In the genomic region with DNA sequence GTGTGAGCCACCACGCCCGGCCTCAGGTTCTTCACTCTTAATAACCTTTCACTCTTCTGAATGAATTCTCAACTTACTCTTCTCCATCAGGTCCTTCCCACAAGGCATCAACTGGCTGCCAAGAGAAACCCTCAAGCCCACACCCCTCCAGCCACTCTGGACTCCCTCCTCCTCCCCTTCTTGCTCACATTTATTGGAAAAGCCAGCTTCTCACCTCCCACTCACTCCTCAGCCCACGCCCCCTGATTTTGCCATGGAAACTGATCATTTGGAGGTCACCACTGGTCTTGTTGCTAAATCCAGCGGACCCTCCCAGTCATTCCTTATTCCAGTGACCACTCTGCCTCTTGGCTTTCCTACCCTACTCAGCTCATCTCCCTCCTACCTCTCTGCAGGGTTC, we compare ENCODE assay signal across 29 cellular contexts. TPM values are rescaled to one million over a fixed set of nuclear protein-coding genes. Genes with fewer than 3 reads are reported as not detected.
"Had no signal": no experiment of that assay in that cellular context is flagged by ENCODE, and none has a peak within 500 bp of the region (broad histone marks: within the 10 kb centered on the region; RNA-seq: fewer than 3 reads in every experiment).

No MANE protein-coding gene starts in this region.

- H3K4me1 Mint-ChIP-seq: neural crest cell; stimulated activated naive CD8-positive, alpha-beta T cell treated with anti-CD3 and anti-CD28 coated beads, Interleukin-15, amount 100 ng/mL, for 72 hours had no signal

- H3K9me3 Mint-ChIP-seq: nephron; neural crest cell; stimulated activated memory B cell treated with anti-CD40 and anti-IgM and Interleukin-4, amounts not matched to agents 10 μg/mL and 1 μg/mL and 100 μg/mL, for 72 hours; stimulated activated naive CD8-positive, alpha-beta T cell treated with anti-CD3 and anti-CD28 coated beads, Interleukin-15, amount 100 ng/mL, for 72 hours had no signal

- H3K9me3 ChIP-seq: left lung, lower lobe of right lung, mucosa of descending colon, pancreas, right atrium auricular region, right lobe of liver, tibial nerve, uterus had no signal

- H3K4me3 ChIP-seq: left lung, lower lobe of right lung, mucosa of descending colon, pancreas, right atrium auricular region, right lobe of liver, smooth muscle cell, tibial nerve, uterus had no signal

- H3K4me2 ChIP-seq: smooth muscle cell had no signal

- H3K4me3 Mint-ChIP-seq: naive thymus-derived CD4-positive, alpha-beta T cell; nephron; neural crest cell; stimulated activated memory B cell treated with anti-CD40 and anti-IgM and Interleukin-4, amounts not matched to agents 10 μg/mL and 1 μg/mL and 100 μg/mL, for 72 hours; stimulated activated naive CD8-positive, alpha-beta T cell treated with anti-CD3 and anti-CD28 coated beads, Interleukin-15, amount 100 ng/mL, for 72 hours; type B pancreatic cell had no signal

- DNase-seq: hippocampal formation; kidney glomerular epithelial cell; left colon; left lung; lower lobe of right lung; mesendoderm; midbrain; mucosa of descending colon; naive thymus-derived CD4-positive, alpha-beta T cell; nucleus accumbens; pancreas; right lobe of liver; stimulated activated CD4-positive, alpha-beta T cell treated with anti-CD3 and anti-CD28 coated beads, Interleukin-1b, Interleukin-23, amount 100 ng/mL, for 48 hours; stimulated activated CD4-positive, alpha-beta T cell treated with anti-CD3 and anti-CD28 coated beads, Interleukin-2, amount 100 ng/mL, for 48 hours; stimulated activated CD4-positive, alpha-beta T cell treated with anti-CD3 and anti-CD28 coated beads, Interleukin-4, amount 100 ng/mL, for 4 hours; stimulated activated CD8-positive, alpha-beta memory T cell treated with anti-CD3 and anti-CD28 coated beads, Interleukin-4, amount 100 ng/mL, for 48 hours; stimulated activated naive CD4-positive, alpha-beta T cell treated with Interleukin-2 at 50 U/mL for 16 hours; stimulated activated naive CD8-positive, alpha-beta T cell treated with anti-CD3 and anti-CD28 coated beads, Interleukin-15, amount 100 ng/mL, for 72 hours; substantia nigra; uterus had no signal

- H3K4me1 ChIP-seq: left lung, lower lobe of right lung, tibial nerve, uterus had no signal

- H3K27ac ChIP-seq: left lung, lower lobe of right lung, pancreas, right atrium auricular region, right lobe of liver, tibial nerve, uterus had no signal

- ATAC-seq: left colon; left lung; lower lobe of right lung; mucosa of descending colon; naive thymus-derived CD4-positive, alpha-beta T cell; pancreas; right lobe of liver; stimulated activated memory B cell treated with anti-CD40 and anti-IgM and Interleukin-4, amounts not matched to agents 10 μg/mL and 1 μg/mL and 100 μg/mL, for 72 hours; stimulated activated naive CD8-positive, alpha-beta T cell treated with anti-CD3 and anti-CD28 coated beads, Interleukin-15, amount 100 ng/mL, for 72 hours had no signal

- H3K27me3 ChIP-seq: left lung, pancreas, right atrium auricular region, right lobe of liver, tibial nerve, uterus had no signal

- H3K36me3 Mint-ChIP-seq: naive thymus-derived CD4-positive, alpha-beta T cell; stimulated activated memory B cell treated with anti-CD40 and anti-IgM and Interleukin-4, amounts not matched to agents 10 μg/mL and 1 μg/mL and 100 μg/mL, for 72 hours; type B pancreatic cell had no signal

- H3K27ac Mint-ChIP-seq: nephron; stimulated activated memory B cell treated with anti-CD40 and anti-IgM and Interleukin-4, amounts not matched to agents 10 μg/mL and 1 μg/mL and 100 μg/mL, for 72 hours; stimulated activated naive CD8-positive, alpha-beta T cell treated with anti-CD3 and anti-CD28 coated beads, Interleukin-15, amount 100 ng/mL, for 72 hours; type B pancreatic cell had no signal

- H3K36me3 ChIP-seq: left lung, lower lobe of right lung, pancreas, right atrium auricular region, right lobe of liver, tibial nerve, uterus had no signal

RNA-seq across cellular contexts. Expression of a gene that starts 26.8 kb away (rescaled TPM):
- polyA plus RNA-seq: keratinocyte; naive thymus-derived CD4-positive, alpha-beta T cell had no signal

RNA-seq across cellular contexts. Expression of a gene that starts 46.2 kb away (rescaled TPM):
- polyA plus RNA-seq: keratinocyte; liver; naive thymus-derived CD4-positive, alpha-beta T cell; pancreas had no signal
